20 cellular contexts compared by ENCODE assay signal in genomic region chr4:111871802-111872201, GRCh38.
DNase-seq lines count a peak whose midpoint lies in the region; TF ChIP-seq lines count a peak whose summit lies in the region.
"Had no signal": no experiment of that assay in that cellular context is flagged by ENCODE, and none has a peak within 500 bp of the region (broad histone marks: within the 10 kb centered on the region; RNA-seq: fewer than 3 reads in every experiment).

No MANE protein-coding gene starts in this region.

- H3K9me3 ChIP-seq in endodermal cell (ENCODE audit: control insufficient read depth, low read length): no peaks in the 10 kb centered on the region
- no peaks in the 10 kb centered on the region for H3K9me3 ChIP-seq in MG63
- no peaks in the 10 kb centered on the region for H3K9me3 ChIP-seq in neuronal stem cell (replicated peaks in 1 of 2; ENCODE audit: control insufficient read depth in 2 of 2, insufficient read depth in 1 of 2, low read depth in 1 of 2, low read length in 2 of 2)

- H3K9ac ChIP-seq in endodermal cell (ENCODE audit: extremely low read depth, low read length, poor library complexity, severe bottlenecking) (no peak overlapping the region), mesendoderm (ENCODE audit: low read length) (no peak overlapping the region), neuronal stem cell (ENCODE audit: low read depth, low read length, poor library complexity) (no peak overlapping the region)
- H3K9ac ChIP-seq: BLaER1 treated with 17β-estradiol and CSF1 and Interleukin-3, amounts not matched to agents 10 nM and 100 nM had no signal

- no peak overlapping the region for H4K5ac ChIP-seq in mesendoderm (ENCODE audit: low read length)

- H3K4me2 ChIP-seq in mesendoderm (ENCODE audit: low read length): no peak overlapping the region
- no peak overlapping the region for H3K4me2 ChIP-seq in neuronal stem cell (ENCODE audit: insufficient read depth, low read length, poor library complexity, severe bottlenecking)
- H3K4me2 ChIP-seq: BLaER1 treated with 17β-estradiol and CSF1 and Interleukin-3, amounts not matched to agents 10 nM and 100 nM had no signal

- H3K36me3 ChIP-seq in endodermal cell (ENCODE audit: control insufficient read depth, insufficient read depth, low read length) (no peaks in the 10 kb centered on the region), mesendoderm (ENCODE audit: control insufficient read depth, insufficient read depth, low read length) (no peaks in the 10 kb centered on the region), MG63 (no peaks in the 10 kb centered on the region), neuronal stem cell (replicated peaks in 1 of 2; ENCODE audit: control insufficient read depth in 2 of 2, insufficient read depth in 2 of 2, low read length in 2 of 2) (no peaks in the 10 kb centered on the region)
- H3K36me3 ChIP-seq: BLaER1 treated with 17β-estradiol and CSF1 and Interleukin-3, amounts not matched to agents 10 nM and 100 nM had no signal

- peak; percentile 25 for DNase-seq in ELF-1 (ENCODE audit: low read depth, low spot score)
- DNase-seq in NCI-H69 (lab: John Stamatoyannopoulos, UW): peak; percentile 49
- DNase-seq in endodermal cell: no peak
- peak; percentile 36 for DNase-seq in mesendoderm
- DNase-seq in NCI-H748 treated with DMSO at 0.1 percent for 48 hours (lab: John Stamatoyannopoulos, UW): no peak
- DNase-seq in MG63: no peak
- no peak for DNase-seq in RKO (ENCODE audit: low spot score)
- DNase-seq in neuronal stem cell (ENCODE audit: low spot score): no peak
- DNase-seq: 8988T; CD8-positive, alpha-beta T cell; DMS 273 treated with DMSO at 0.1 percent for 48 hours; DMS53; DND-41; EL; HCEC 1CT; IMR-90 had no signal

- H4K8ac ChIP-seq in mesendoderm (ENCODE audit: low read depth, low read length): no peak overlapping the region
- H4K8ac ChIP-seq in neuronal stem cell (ENCODE audit: low read depth, low read length): no peak overlapping the region

- H3K27me3 ChIP-seq in endodermal cell (ENCODE audit: control insufficient read depth, insufficient read depth, low read length, poor library complexity, severe bottlenecking) (no peaks in the 10 kb centered on the region), mesendoderm (ENCODE audit: insufficient read depth, low read length, poor library complexity) (no peaks in the 10 kb centered on the region), MG63 (no peaks in the 10 kb centered on the region), neuronal stem cell (ENCODE audit: control insufficient read depth in 3 of 3, insufficient read depth in 3 of 3, low read depth in 1 of 3, low read length in 3 of 3) (no peaks in the 10 kb centered on the region)
- H3K27me3 ChIP-seq: BLaER1 treated with 17β-estradiol and CSF1 and Interleukin-3, amounts not matched to agents 10 nM and 100 nM had no signal

- H3K4me1 ChIP-seq in endodermal cell (ENCODE audit: control insufficient read depth, insufficient read depth, low read length) (peaks cover 11% of the 10 kb centered on the region), mesendoderm (ENCODE audit: control insufficient read depth, low read depth, low read length) (no peaks in the 10 kb centered on the region), neuronal stem cell (ENCODE audit: control insufficient read depth in 2 of 2, insufficient read depth in 1 of 2, low read depth in 1 of 2, low read length in 2 of 2) (peaks cover 0 to 3% of the 10 kb centered on the region in 2 donors)

- H2BK5ac ChIP-seq in mesendoderm (ENCODE audit: low read length): no peak overlapping the region
- H2BK5ac ChIP-seq in neuronal stem cell (ENCODE audit: low read length): no peak overlapping the region

- no peak overlapping the region for H3K14ac ChIP-seq in neuronal stem cell (ENCODE audit: low read length)

- H3K4me1 Mint-ChIP-seq in endodermal cell: peaks cover 8% of the 10 kb centered on the region
- H3K4me1 Mint-ChIP-seq: B cell had no signal

- no peak overlapping the region for H2AFZ ChIP-seq in neuronal stem cell (ENCODE audit: low read length)

- no peak overlapping the region for H3K27ac ChIP-seq in endodermal cell (ENCODE audit: low read depth, low read length)
- no peak overlapping the region for H3K27ac ChIP-seq in mesendoderm (ENCODE audit: low read depth, low read length)
- no peak overlapping the region for H3K27ac ChIP-seq in neuronal stem cell (replicated peaks; ENCODE audit: low read length)
- H3K27ac ChIP-seq: BLaER1 treated with 17β-estradiol and CSF1 and Interleukin-3, amounts not matched to agents 10 nM and 100 nM; HL-60 had no signal

- H3K23ac ChIP-seq in mesendoderm (ENCODE audit: low read length): no peak overlapping the region
- H3K23ac ChIP-seq in neuronal stem cell (ENCODE audit: low read depth, low read length, poor library complexity): no peak overlapping the region

- no peaks in the 10 kb centered on the region for H3K79me2 ChIP-seq in mesendoderm (ENCODE audit: control insufficient read depth, insufficient read depth, low read length)

- H3K4me3 Mint-ChIP-seq in endodermal cell: no peak overlapping the region
- H3K4me3 Mint-ChIP-seq: B cell; CD8-positive, alpha-beta T cell had no signal

- no peak overlapping the region for H3K56ac ChIP-seq in mesendoderm (ENCODE audit: low read length)

- H3K27ac Mint-ChIP-seq in endodermal cell: peak overlapping the region; percentile 2
- H3K27ac Mint-ChIP-seq: B cell; CD8-positive, alpha-beta T cell had no signal

- no peak overlapping the region for H2BK15ac ChIP-seq in mesendoderm (replicated peaks; ENCODE audit: low read depth)
- H2BK15ac ChIP-seq in neuronal stem cell (ENCODE audit: low read length): no peak overlapping the region

- no peak overlapping the region for H2BK12ac ChIP-seq in neuronal stem cell (ENCODE audit: low read length)

- TF ChIP-seq CTCF in endodermal cell (conservative IDR thresholded peaks at IDR 0.05): no peak

- H3K18ac ChIP-seq in mesendoderm (ENCODE audit: low read length) (no peak overlapping the region), neuronal stem cell (ENCODE audit: low read length) (no peak overlapping the region)

- no peak overlapping the region for H4K91ac ChIP-seq in neuronal stem cell (ENCODE audit: low read depth, low read length, poor library complexity)

- H3K4ac ChIP-seq in mesendoderm (ENCODE audit: low read depth, low read length) (no peak overlapping the region), neuronal stem cell (ENCODE audit: low read length) (no peak overlapping the region)

- H2AK5ac ChIP-seq in mesendoderm (ENCODE audit: low read length) (no peak overlapping the region), neuronal stem cell (ENCODE audit: low read depth, low read length) (no peak overlapping the region)

- WGBS in endodermal cell (ENCODE audit: insufficient coverage in 1 of 2, insufficient read length in 1 of 2), 2 experiments: 90 to 100% methylated on average over 1 of the region's 1 CpG
- no CpG with 5 or more reads among the region's 1 CpG for WGBS in mesendoderm (ENCODE audit: extremely low coverage, insufficient coverage, low lambda C conversion rate)
- WGBS in neuronal stem cell (ENCODE audit: extremely low coverage in 2 of 2, insufficient read length in 2 of 2, insufficient replicate concordance in 1 of 2), 2 donors: no CpG with 5 or more reads among the region's 1 CpG

- H3K79me1 ChIP-seq in mesendoderm (ENCODE audit: low read length): no peaks in the 10 kb centered on the region
- no peaks in the 10 kb centered on the region for H3K79me1 ChIP-seq in neuronal stem cell (ENCODE audit: low read depth, low read length)

- no peaks in the 10 kb centered on the region for H3K36me3 Mint-ChIP-seq in endodermal cell (ENCODE audit: low read depth)
- H3K36me3 Mint-ChIP-seq: CD8-positive, alpha-beta T cell had no signal

- H2BK120ac ChIP-seq in mesendoderm (ENCODE audit: low read depth, low read length) (no peak overlapping the region), neuronal stem cell (ENCODE audit: low read depth, low read length) (no peak overlapping the region)

- no peak overlapping the region for H3K4me3 ChIP-seq in endodermal cell (ENCODE audit: low read length)
- no peak overlapping the region for H3K4me3 ChIP-seq in mesendoderm (ENCODE audit: low read length)
- H3K4me3 ChIP-seq in MG63: no peak overlapping the region
- no peak overlapping the region for H3K4me3 ChIP-seq in neuronal stem cell (ENCODE audit: low read length in 2 of 2)
- H3K4me3 ChIP-seq: BLaER1 treated with 17β-estradiol and CSF1 and Interleukin-3, amounts not matched to agents 10 nM and 100 nM; K562 had no signal

- peaks cover 7% of the 10 kb centered on the region for H3K9me3 Mint-ChIP-seq in endodermal cell

- H3K27me3 Mint-ChIP-seq in endodermal cell (ENCODE audit: insufficient read depth): no peaks in the 10 kb centered on the region

Comparison
In these comparisons a context has a peak if more than half of its experiments do, and no peak if none do; other contexts are left out.
1. DNase-seq: peak in ELF-1 (single experiment), NCI-H69 (single experiment) and mesendoderm (single experiment); none in endodermal cell (single experiment), NCI-H748 treated with DMSO at 0.1 percent for 48 hours (single experiment), MG63 (single experiment), RKO (single experiment) and neuronal stem cell (single experiment).